ENCODE assay signal across 22 cellular contexts in genomic region chr13:107531180-107531579, GRCh38.
DNase-seq lines count a peak whose midpoint lies in the region; ATAC-seq, FAIRE-seq and TF ChIP-seq lines count a peak whose summit lies in the region.
"Had no signal": no experiment of that assay in that cellular context is flagged by ENCODE, and none has a peak within 500 bp of the region (broad histone marks: within the 10 kb centered on the region; RNA-seq: fewer than 3 reads in every experiment).

No MANE protein-coding gene starts in this region.

- no peak for ATAC-seq in HepG2
- ATAC-seq in right lobe of liver = no peak
- no peak for ATAC-seq in K562
- ATAC-seq in HG03460 (IDR thresholded peaks at IDR 0.05; ENCODE audit: unreplicated experiment) = no peak

- H3K79me2 ChIP-seq in HepG2 (ENCODE audit: insufficient read depth, low read length) (no peaks in the 10 kb centered on the region), K562 (ENCODE audit: control insufficient read depth, insufficient read depth, low read length) (no peaks in the 10 kb centered on the region)

- H4K20me1 ChIP-seq in HepG2 (ENCODE audit: insufficient read depth, low read length) = no peaks in the 10 kb centered on the region
- H4K20me1 ChIP-seq in K562 (replicated peaks; ENCODE audit: control insufficient read depth, insufficient read depth, low read length) = no peaks in the 10 kb centered on the region
- H4K20me1 ChIP-seq: BLaER1 had no signal

- H3K4me1 ChIP-seq in HepG2 (ENCODE audit: insufficient read depth, low read length) (no peaks in the 10 kb centered on the region), right lobe of liver (no peaks in the 10 kb centered on the region), K562 (replicated peaks in 1 of 2; ENCODE audit: control insufficient read depth in 2 of 2, insufficient read depth in 2 of 2, low read length in 2 of 2) (no peaks in the 10 kb centered on the region)
- H3K4me1 ChIP-seq: BLaER1 had no signal

- 0% methylated on average over 3 of the region's 3 CpGs for WGBS in HepG2 (ENCODE audit: low lambda C conversion rate)
- 43% methylated on average over 3 of the region's 3 CpGs for WGBS in right lobe of liver (ENCODE audit: insufficient coverage, low coverage, low lambda C conversion rate, missing lambda C conversion rate)
- 0% methylated on average over 3 of the region's 3 CpGs for WGBS in K562 (ENCODE audit: insufficient coverage, low coverage, missing lambda C conversion rate)

- H3K9ac ChIP-seq in HepG2 (ENCODE audit: insufficient read depth, low read depth, low read length) = no peak overlapping the region
- no peak overlapping the region for H3K9ac ChIP-seq in K562 (ENCODE audit: insufficient read depth in 1 of 2, low read depth in 2 of 2, low read length in 2 of 2)
- H3K9ac ChIP-seq: BLaER1 had no signal

- TF ChIP-seq CTCF in HepG2 (CRISPR knock-in tag; IDR thresholded peaks at IDR 0.05) (no peak), right lobe of liver (IDR thresholded peaks at IDR 0.05) (no peak), K562 (IDR thresholded peaks at IDR 0.05 in 2 of 3, conservative IDR thresholded peaks at IDR 0.05 in 1 of 3; ENCODE audit: insufficient read depth in 2 of 3, low read depth in 1 of 3, low read length in 3 of 3) (no peak)

- intact Hi-C loops in HepG2 (cut with micrococcal nuclease; ENCODE audit: unreplicated experiment) (no loop called here), right lobe of liver (cut with DNase I) (no loop called here), K562 (cut with micrococcal nuclease) (no loop called here)

- POLR2A ChIA-PET in HepG2 (lab: Yijun Ruan, JAX) (no interaction called here), K562 (lab: Yijun Ruan, JAX) (interaction anchor here (0.6 kb wide), 1 partner anchor 10 kb away, joined by 3 read pairs; no protein-coding TSS in a partner anchor)

- no TSS peak for BruUV-seq in HepG2 (replicated peaks; lab: Mats Ljungman, UMichigan)
- no TSS peak for BruUV-seq in K562 (replicated peaks; lab: Mats Ljungman, UMichigan)

- H3K36me3 ChIP-seq in HepG2 (replicated peaks in 1 of 2; ENCODE audit: control insufficient read depth in 1 of 2, insufficient read depth in 2 of 2, low read length in 2 of 2) = no peaks in the 10 kb centered on the region
- no peaks in the 10 kb centered on the region for H3K36me3 ChIP-seq in right lobe of liver
- H3K36me3 ChIP-seq in K562 (ENCODE audit: control insufficient read depth, insufficient read depth, low read length) = no peaks in the 10 kb centered on the region
- H3K36me3 ChIP-seq: BE2C, BLaER1 had no signal

- no peak overlapping the region for H3K4me3 ChIP-seq in HepG2 (replicated peaks in 1 of 3; ENCODE audit: insufficient read depth in 1 of 3, low read depth in 2 of 3, low read length in 3 of 3)
- H3K4me3 ChIP-seq in right lobe of liver = no peak overlapping the region
- no peak overlapping the region for H3K4me3 ChIP-seq in K562
- H3K4me3 ChIP-seq: BLaER1 had no signal

- H2AFZ ChIP-seq in HepG2 (ENCODE audit: low read length) (no peak overlapping the region), K562 (ENCODE audit: low read depth, low read length) (no peak overlapping the region)

- in situ Hi-C loops in HepG2 (cut with HindIII; ENCODE audit: extremely low pct_ligation_motif_present, low pct_unique_long_range_greater_than_20kb) = no loop called here
- in situ Hi-C loops in K562 (cut with MboI) = no loop called here

- no peak overlapping the region for H3K4me2 ChIP-seq in HepG2 (ENCODE audit: low read depth, low read length)
- H3K4me2 ChIP-seq in K562 (ENCODE audit: insufficient read depth, low read length) = no peak overlapping the region
- H3K4me2 ChIP-seq: BLaER1 had no signal

- TF ChIP-seq POLR2A in HepG2 (IDR thresholded peaks at IDR 0.05; ENCODE audit: insufficient read depth in 1 of 2, low read depth in 2 of 2, low read length in 2 of 2) = no peak
- TF ChIP-seq POLR2A in right lobe of liver (IDR thresholded peaks at IDR 0.05) = no peak
- no peak for TF ChIP-seq POLR2A in K562 (conservative IDR thresholded peaks at IDR 0.05)

- TF ChIP-seq RAD21 in HepG2 (CRISPR knock-in tag; IDR thresholded peaks at IDR 0.05) (no peak), K562 (CRISPR knock-in tag; conservative IDR thresholded peaks at IDR 0.05 in 1 of 2, IDR thresholded peaks at IDR 0.05 in 1 of 2) (no peak)

- no peak for TF ChIP-seq EP300 in HepG2 (IDR thresholded peaks at IDR 0.05; ENCODE audit: low read depth in 2 of 2, low read length in 2 of 2)
- no peak for TF ChIP-seq EP300 in HepG2 (CRISPR knock-in tag; IDR thresholded peaks at IDR 0.05; ENCODE audit: borderline replicate concordance)
- no peak for TF ChIP-seq EP300 in K562 (IDR thresholded peaks at IDR 0.05; ENCODE audit: low read length)

- H3K27ac ChIP-seq in HepG2 (ENCODE audit: extremely low read length, insufficient read depth, low read length) (no peak overlapping the region), right lobe of liver (no peak overlapping the region), K562 (ENCODE audit: extremely low read depth, low read depth, low read length) (no peak overlapping the region)
- H3K27ac ChIP-seq: 22Rv1, BLaER1 had no signal

- H3K27me3 ChIP-seq in HepG2 (ENCODE audit: control insufficient read depth in 1 of 2, insufficient read depth in 2 of 2, low read length in 2 of 2) (no peaks in the 10 kb centered on the region), right lobe of liver (no peaks in the 10 kb centered on the region), K562 (ENCODE audit: control insufficient read depth in 2 of 2, insufficient read depth in 2 of 2, low read length in 2 of 2) (no peaks in the 10 kb centered on the region)
- H3K27me3 ChIP-seq: BE2C, BLaER1 had no signal

- no peak for DNase-seq in HepG2 (ENCODE audit: low spot score)
- no peak for DNase-seq in right lobe of liver
- no peak for DNase-seq in K562 (ENCODE audit: extremely low read depth in 1 of 4, low spot score in 3 of 4)
- DNase-seq in NCI-H146 (lab: John Stamatoyannopoulos, UW) = no peak
- DNase-seq: ACHN; BE2C; C1 segment of cervical spinal cord; CD4-positive, alpha-beta memory T cell; CD4-positive, CD25-positive, alpha-beta regulatory T cell; CD8-positive, alpha-beta memory T cell; COR-L47; DMS 273 treated with DMSO at 0.1 percent for 48 hours; DMS153; DMS53; DMS79; DND-41; EL; GDM1 had no signal

- H3K9me3 ChIP-seq in HepG2 (ENCODE audit: low read length) (no peaks in the 10 kb centered on the region; the same call in 1 of the 2 replicates), right lobe of liver (no peaks in the 10 kb centered on the region), K562 (replicated peaks; ENCODE audit: control insufficient read depth, insufficient read depth, low read depth, low read length) (no peaks in the 10 kb centered on the region)
- H3K9me3 ChIP-seq: BE2C, BLaER1 had no signal

- CTCF ChIA-PET in HepG2 (lab: Yijun Ruan, JAX; ENCODE audit: low intra/inter-chr PET ratio, low total read pairs) (no interaction called here), K562 (lab: Yijun Ruan, JAX; ENCODE audit: low intra/inter-chr PET ratio) (no interaction called here)

- FAIRE-seq in HepG2 (lab: Jason Lieb, UNC) = no peak
- FAIRE-seq in K562 (lab: Jason Lieb, UNC) = no peak
- FAIRE-seq: GM12891 had no signal

- no peaks in the 10 kb centered on the region for H3K9me1 ChIP-seq in K562 (ENCODE audit: control insufficient read depth, insufficient read depth, low read length)

TF ChIP-seq in HepG2, 621 proteins besides CTCF, POLR2A, EP300 and RAD21 (continues in another document):
- peak; percentile 74; the same call in 1 of the 2 replicates for TF ChIP-seq RAD51 (IDR thresholded peaks at IDR 0.05; ENCODE audit: borderline replicate concordance)
- no peak for TF ChIP-seq SKIL (CRISPR knock-in tag; IDR thresholded peaks at IDR 0.05; ENCODE audit: borderline replicate concordance)

TF ChIP-seq in K562, 482 proteins besides CTCF, POLR2A, EP300 and RAD21 (continues in another document):
- no peak for TF ChIP-seq ZNF507 (tag; conservative IDR thresholded peaks at IDR 0.05)
- TF ChIP-seq JUN (IDR thresholded peaks at IDR 0.05; ENCODE audit: borderline replicate concordance, low read depth, low read length) = no peak
- no peak for TF ChIP-seq JUN (CRISPR knock-in tag; IDR thresholded peaks at IDR 0.05; ENCODE audit: borderline replicate concordance)
- TF ChIP-seq ZNF639 (CRISPR knock-in tag; conservative IDR thresholded peaks at IDR 0.05 in 1 of 2, IDR thresholded peaks at IDR 0.05 in 1 of 2) = no peak
- peak; percentile 54 for TF ChIP-seq TFE3 (CRISPR knock-in tag; IDR thresholded peaks at IDR 0.05)
- no peak for TF ChIP-seq YY1 (IDR thresholded peaks at IDR 0.05; ENCODE audit: borderline replicate concordance in 1 of 3, control insufficient read depth in 1 of 3, extremely low read depth in 1 of 3, insufficient read depth in 3 of 3, insufficient read length in 1 of 3, insufficient replicate concordance in 2 of 3, low read depth in 1 of 3, low read length in 2 of 3)

Comparison
In these comparisons a context has a peak if more than half of its experiments do, and no peak if none do; other contexts are left out.
1. Of the 241 proteins assayed by ChIP-seq in both HepG2 and K562: peak only in HepG2: RAD51; only in K562: TFE3; in both: none; in neither: 238; mixed calls (peak in some experiments, not most) for 1.